ENCODE assay signal across 8 cellular contexts in the genomic region with DNA sequence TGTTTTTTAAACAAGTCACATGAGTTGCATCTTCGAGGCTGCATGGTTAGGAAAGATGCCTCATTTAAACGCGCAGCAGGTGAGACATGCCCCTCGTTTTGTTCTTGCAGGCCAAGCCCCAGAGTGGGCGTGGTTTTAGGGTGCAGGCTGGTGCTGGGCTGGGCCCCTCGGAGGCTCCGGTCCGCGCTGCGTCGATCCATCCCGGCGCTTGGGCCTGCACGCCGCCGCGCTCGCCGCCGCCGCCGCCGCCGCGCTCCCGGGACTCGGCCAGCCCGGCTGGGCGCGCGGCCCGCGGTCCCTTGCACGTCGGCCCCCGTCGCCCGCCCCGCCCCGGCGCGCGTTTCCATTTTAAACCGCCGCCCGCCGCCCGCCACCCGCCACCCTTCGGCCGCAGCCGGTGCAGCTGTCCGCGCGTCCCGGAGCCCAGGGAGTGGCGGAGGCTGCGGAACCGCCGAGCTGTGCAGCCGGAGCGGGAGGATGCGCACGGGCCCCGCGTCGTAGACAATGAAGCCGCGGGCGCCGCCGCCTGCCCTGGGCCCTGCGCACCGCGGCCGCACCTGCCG.
DNase-seq lines count a peak whose midpoint lies in the region; ATAC-seq and TF ChIP-seq lines count a peak whose summit lies in the region.

No MANE protein-coding gene starts in this region.

- H3K4me3 ChIP-seq in fibroblast of pulmonary artery (replicated peaks; ENCODE audit: low read depth, low read length) (peak overlapping the region; percentile 42), testis (peak overlapping the region in 1 of 2 donors; percentile 51)

- intact Hi-C loops in testis (cut with DNase I; ENCODE audit: low total_unique reads), result no loop called here

- no peaks in the 10 kb centered on the region for H3K36me3 ChIP-seq in testis (ENCODE audit: low read depth, missing control alignments)

- no peaks in the 10 kb centered on the region for H3K9me3 Mint-ChIP-seq in activated T-cell treated with anti-CD3 and anti-CD28 coated beads, Interleukin-2, amount 50 U/mL, for 24 hours

- H3K9me3 ChIP-seq in testis, result no peaks in the 10 kb centered on the region

- no peak for TF ChIP-seq CTCF in fibroblast of pulmonary artery (IDR thresholded peaks at IDR 0.05; ENCODE audit: low read length, missing control alignments)
- no peak for TF ChIP-seq CTCF in testis (IDR thresholded peaks at IDR 0.05)

- TF ChIP-seq POLR2A in testis (IDR thresholded peaks at IDR 0.05), result no peak

- peaks cover 4% of the 10 kb centered on the region for H3K4me1 ChIP-seq in testis

- no peak overlapping the region for H3K27ac Mint-ChIP-seq in activated T-cell treated with anti-CD3 and anti-CD28 coated beads, Interleukin-2, amount 50 U/mL, for 24 hours

- H3K27me3 Mint-ChIP-seq in activated T-cell treated with anti-CD3 and anti-CD28 coated beads, Interleukin-2, amount 50 U/mL, for 24 hours, result peaks cover 69% of the 10 kb centered on the region

- no peak overlapping the region for H3K27ac ChIP-seq in testis

- H3K27me3 ChIP-seq in testis, result no peaks in the 10 kb centered on the region

- ATAC-seq in HG03139 (IDR thresholded peaks at IDR 0.05; ENCODE audit: unreplicated experiment) (no peak), GM21825 (IDR thresholded peaks at IDR 0.05; ENCODE audit: unreplicated experiment) (no peak)

- no peaks in the 10 kb centered on the region for H3K36me3 Mint-ChIP-seq in activated T-cell treated with anti-CD3 and anti-CD28 coated beads, Interleukin-2, amount 50 U/mL, for 24 hours (ENCODE audit: low read depth)

- H3K4me3 Mint-ChIP-seq in activated T-cell treated with anti-CD3 and anti-CD28 coated beads, Interleukin-2, amount 50 U/mL, for 24 hours, result peak overlapping the region; percentile 23

- peaks cover 7% of the 10 kb centered on the region for H3K4me1 Mint-ChIP-seq in activated T-cell treated with anti-CD3 and anti-CD28 coated beads, Interleukin-2, amount 50 U/mL, for 24 hours (ENCODE audit: low read depth)

- DNase-seq in H4 (ENCODE audit: low spot score) (peak; percentile 55), NCI-H2227 treated with DMSO at 0.1 percent for 48 hours (lab: John Stamatoyannopoulos, UW) (peak; percentile 57), fibroblast of pulmonary artery (ENCODE audit: low read depth) (peak; percentile 64), myocyte (ENCODE audit: low read depth) (peak; percentile 83), testis (peak; percentile 64)
- peak; percentile 56 for DNase-seq in activated T-cell treated with anti-CD3 and anti-CD28 coated beads, Interleukin-2, amount 50 U/mL, for 24 hours

- 2 to 4% methylated on average over 4 to 35 of the region's 77 CpGs for WGBS in testis, 2 donors
